Comparison of ENCODE assay signal across 30 cellular contexts in genomic region chr1:221247050-221247449, GRCh38.
"Had no signal": no experiment of that assay in that cellular context is flagged by ENCODE, and none has a peak within 500 bp of the region (broad histone marks: within the 10 kb centered on the region; RNA-seq: fewer than 3 reads in every experiment).

No MANE protein-coding gene starts in this region.

- H3K27me3 ChIP-seq: neutrophil, pancreas, right lobe of liver, spleen, stomach, thyroid gland, tibial nerve, upper lobe of left lung, vagina had no signal

- FAIRE-seq: pancreas, urothelium cell line had no signal

- H3K9me3 Mint-ChIP-seq: naive B cell; natural killer cell treated with Interleukin-12 subunit alpha and Interleukin-12 subunit beta and Interleukin-15 and Interleukin-18, amount 100 ng/mL, for 72 hours; nephron progenitor cell; neural crest cell; stimulated activated naive B cell treated with anti-CD40 and anti-IgM and Interleukin-4, amounts not matched to agents 10 μg/mL and 1 μg/mL and 100 μg/mL, for 72 hours; stimulated activated naive CD8-positive, alpha-beta T cell treated with anti-CD3 and anti-CD28 coated beads, Interleukin-15, Interleukin-2, amounts not matched to agents 100 ng/mL and 50 ng/mL, for 24 hours had no signal

- ATAC-seq: naive thymus-derived CD8-positive, alpha-beta T cell; natural killer cell treated with Interleukin-12 subunit alpha and Interleukin-12 subunit beta and Interleukin-15 and Interleukin-18, amount 100 ng/mL, for 72 hours; pancreas; psoas muscle; right cardiac atrium; right lobe of liver; stimulated activated naive B cell treated with anti-CD40 and anti-IgM and Interleukin-4, amounts not matched to agents 10 μg/mL and 1 μg/mL and 100 μg/mL, for 72 hours had no signal

- H3K4me2 ChIP-seq: smooth muscle cell had no signal

- H3K4me1 Mint-ChIP-seq: naive B cell; naive thymus-derived CD8-positive, alpha-beta T cell; neural crest cell; stimulated activated naive B cell treated with anti-CD40 and anti-IgM and Interleukin-4, amounts not matched to agents 10 μg/mL and 1 μg/mL and 100 μg/mL, for 72 hours had no signal

- H3K27ac ChIP-seq: neutrophil, pancreas, psoas muscle, right lobe of liver, skin epidermis, spleen, stomach, thoracic aorta, thyroid gland, tibial nerve, upper lobe of left lung, vagina had no signal

- H3K27ac Mint-ChIP-seq: naive B cell; naive thymus-derived CD8-positive, alpha-beta T cell; natural killer cell treated with Interleukin-12 subunit alpha and Interleukin-12 subunit beta and Interleukin-15 and Interleukin-18, amount 100 ng/mL, for 72 hours; nephron progenitor cell; stimulated activated naive B cell treated with anti-CD40 and anti-IgM and Interleukin-4, amounts not matched to agents 10 μg/mL and 1 μg/mL and 100 μg/mL, for 72 hours; stimulated activated naive CD8-positive, alpha-beta T cell treated with anti-CD3 and anti-CD28 coated beads, Interleukin-15, Interleukin-2, amounts not matched to agents 100 ng/mL and 50 ng/mL, for 24 hours had no signal

- H3K4me3 Mint-ChIP-seq: naive B cell; naive thymus-derived CD8-positive, alpha-beta T cell; natural killer cell treated with Interleukin-12 subunit alpha and Interleukin-12 subunit beta and Interleukin-15 and Interleukin-18, amount 100 ng/mL, for 72 hours; nephron progenitor cell; neural crest cell; stimulated activated naive B cell treated with anti-CD40 and anti-IgM and Interleukin-4, amounts not matched to agents 10 μg/mL and 1 μg/mL and 100 μg/mL, for 72 hours; stimulated activated naive CD8-positive, alpha-beta T cell treated with anti-CD3 and anti-CD28 coated beads, Interleukin-15, Interleukin-2, amounts not matched to agents 100 ng/mL and 50 ng/mL, for 24 hours had no signal

- H3K36me3 Mint-ChIP-seq: naive B cell; naive thymus-derived CD8-positive, alpha-beta T cell; natural killer cell treated with Interleukin-12 subunit alpha and Interleukin-12 subunit beta and Interleukin-15 and Interleukin-18, amount 100 ng/mL, for 72 hours; stimulated activated naive B cell treated with anti-CD40 and anti-IgM and Interleukin-4, amounts not matched to agents 10 μg/mL and 1 μg/mL and 100 μg/mL, for 72 hours had no signal

- H3K36me3 ChIP-seq: neutrophil, pancreas, right lobe of liver, spleen, stomach, thoracic aorta, thyroid gland, tibial nerve, upper lobe of left lung, vagina had no signal

- H3K4me3 ChIP-seq: pancreas, psoas muscle, right lobe of liver, skin epidermis, smooth muscle cell, spleen, stomach, thoracic aorta, thyroid gland, tibial nerve, upper lobe of left lung, vagina had no signal

- H3K27me3 Mint-ChIP-seq: stimulated activated naive CD8-positive, alpha-beta T cell treated with anti-CD3 and anti-CD28 coated beads, Interleukin-15, Interleukin-2, amounts not matched to agents 100 ng/mL and 50 ng/mL, for 24 hours had no signal

- H3K9me3 ChIP-seq: neutrophil, pancreas, psoas muscle, right lobe of liver, spleen, stomach, thoracic aorta, thyroid gland, tibial nerve, upper lobe of left lung, vagina had no signal

- DNase-seq: naive B cell; naive thymus-derived CD8-positive, alpha-beta T cell; nephron progenitor cell; nucleus accumbens; pancreas; psoas muscle; right cardiac atrium; right lobe of liver; spleen; stimulated activated CD4-positive, alpha-beta T cell treated with anti-CD3 and anti-CD28 coated beads, Interleukin-12 subunit alpha, Interleukin-12 subunit beta, amount 100 ng/mL, for 4 hours; stimulated activated CD4-positive, alpha-beta T cell treated with anti-CD3 and anti-CD28 coated beads, Interleukin-1b, Interleukin-23, amount 100 ng/mL, for 48 hours; stimulated activated CD4-positive, alpha-beta T cell treated with anti-CD3 and anti-CD28 coated beads, Interleukin-4, amount 100 ng/mL, for 1 hour; stimulated activated CD4-positive, alpha-beta T cell treated with anti-CD3 and anti-CD28 coated beads, Interleukin-4, amount 100 ng/mL, for 4 hours; stimulated activated CD8-positive, alpha-beta memory T cell treated with anti-CD3 and anti-CD28 coated beads, Interleukin-4, amount 100 ng/mL, for 48 hours; stimulated activated naive B cell treated with anti-CD40 and anti-IgM and Interleukin-4, amounts not matched to agents 10 μg/mL and 1 μg/mL and 100 μg/mL, for 72 hours; stimulated activated naive CD4-positive, alpha-beta T cell treated with Interleukin-2 at 50 U/mL for 16 hours; stomach; thyroid gland; trophoblast cell; upper lobe of left lung had no signal

- H3K4me1 ChIP-seq: pancreas, psoas muscle, right lobe of liver, spleen, stomach, thyroid gland, tibial nerve, upper lobe of left lung, vagina had no signal
